11 cellular contexts compared by ENCODE assay signal in genomic region chr12:95224202-95225170, GRCh38. TPM values are rescaled to one million over a fixed set of nuclear protein-coding genes. Genes with fewer than 3 reads are reported as not detected.
DNase-seq lines count a peak whose midpoint lies in the region; ATAC-seq, FAIRE-seq and TF ChIP-seq lines count a peak whose summit lies in the region.
"Had no signal": no experiment of that assay in that cellular context is flagged by ENCODE, and none has a peak within 500 bp of the region (broad histone marks: within the 10 kb centered on the region; RNA-seq: fewer than 3 reads in every experiment).

No MANE protein-coding gene starts in this region.

- H3K27me3 ChIP-seq in tibial nerve, result no peaks in the 10 kb centered on the region

- no peak for ATAC-seq in GM19035 (IDR thresholded peaks at IDR 0.05; ENCODE audit: unreplicated experiment)
- ATAC-seq: Right ventricle myocardium inferior had no signal

- TF ChIP-seq POLR2A in GM12891 (IDR thresholded peaks at IDR 0.05; ENCODE audit: low read depth, low read length) (no peak), tibial nerve (IDR thresholded peaks at IDR 0.05) (no peak)

- no peaks in the 10 kb centered on the region for H3K9me3 ChIP-seq in tibial nerve

- TF ChIP-seq CTCF in fibroblast of pulmonary artery (IDR thresholded peaks at IDR 0.05; ENCODE audit: low read length, missing control alignments), result no peak
- no peak for TF ChIP-seq CTCF in tibial nerve (IDR thresholded peaks at IDR 0.05)

- H3K4me3 Mint-ChIP-seq in activated T-helper 1 cell treated with anti-CD3 and anti-CD28 coated beads, Interleukin-12 subunit alpha, Interleukin-12 subunit beta, Interleukin-2, Interleukin-4 antibody, amounts not matched to agents 30 ng/mL and 10 ng/mL and 1 ng/mL, durations not matched to agents 14 hours and 24 hours and 36 hours, result no peak overlapping the region

- peaks cover 26% of the 10 kb centered on the region for H3K4me1 Mint-ChIP-seq in activated T-helper 1 cell treated with anti-CD3 and anti-CD28 coated beads, Interleukin-12 subunit alpha, Interleukin-12 subunit beta, Interleukin-2, Interleukin-4 antibody, amounts not matched to agents 30 ng/mL and 10 ng/mL and 1 ng/mL, durations not matched to agents 14 hours and 24 hours and 36 hours (ENCODE audit: low read depth)

- DNase-seq in AG08395 (ENCODE audit: low spot score) (peak; percentile 61), GM12891 (ENCODE audit: insufficient read length, low spot score) (no peak), fibroblast of pulmonary artery (ENCODE audit: low read depth) (peak; percentile 53), OCI-M2 (lab: John Stamatoyannopoulos, UW; ENCODE audit: unreplicated experiment) (no peak), NCI-H2227 (lab: John Stamatoyannopoulos, UW; ENCODE audit: unreplicated experiment) (no peak), tibial nerve (ENCODE audit: low spot score in 2 of 2) (no peak)
- no peak for DNase-seq in activated T-helper 1 cell treated with anti-CD3 and anti-CD28 coated beads, Interleukin-12 subunit alpha, Interleukin-12 subunit beta, Interleukin-2, Interleukin-4 antibody, amounts not matched to agents 30 ng/mL and 10 ng/mL and 1 ng/mL, durations not matched to agents 14 hours and 24 hours and 36 hours (ENCODE audit: low spot score)
- DNase-seq: central memory CD4-positive, alpha-beta T cell; DMS 273 treated with DMSO at 0.1 percent for 48 hours had no signal

- WGBS in tibial nerve, 2 donors, result 91 to 94% methylated on average over 8 of the region's 8 CpGs

- intact Hi-C loops in activated T-helper 1 cell treated with anti-CD3 and anti-CD28 coated beads, Interleukin-12 subunit alpha, Interleukin-12 subunit beta, Interleukin-2, Interleukin-4 antibody, amounts not matched to agents 30 ng/mL and 10 ng/mL and 1 ng/mL, durations not matched to agents 14 hours and 24 hours and 36 hours (cut with micrococcal nuclease), result no loop called here

- H3K27ac ChIP-seq in tibial nerve, result no peak overlapping the region

- peak overlapping the region; percentile 7 for H3K27ac Mint-ChIP-seq in activated T-helper 1 cell treated with anti-CD3 and anti-CD28 coated beads, Interleukin-12 subunit alpha, Interleukin-12 subunit beta, Interleukin-2, Interleukin-4 antibody, amounts not matched to agents 30 ng/mL and 10 ng/mL and 1 ng/mL, durations not matched to agents 14 hours and 24 hours and 36 hours

- H3K4me3 ChIP-seq in fibroblast of pulmonary artery (replicated peaks; ENCODE audit: low read depth, low read length), result no peak overlapping the region
- H3K4me3 ChIP-seq in tibial nerve, result no peak overlapping the region

- no peaks in the 10 kb centered on the region for H3K27me3 Mint-ChIP-seq in activated T-helper 1 cell treated with anti-CD3 and anti-CD28 coated beads, Interleukin-12 subunit alpha, Interleukin-12 subunit beta, Interleukin-2, Interleukin-4 antibody, amounts not matched to agents 30 ng/mL and 10 ng/mL and 1 ng/mL, durations not matched to agents 14 hours and 24 hours and 36 hours (ENCODE audit: insufficient read depth)

- H3K9me3 Mint-ChIP-seq in activated T-helper 1 cell treated with anti-CD3 and anti-CD28 coated beads, Interleukin-12 subunit alpha, Interleukin-12 subunit beta, Interleukin-2, Interleukin-4 antibody, amounts not matched to agents 30 ng/mL and 10 ng/mL and 1 ng/mL, durations not matched to agents 14 hours and 24 hours and 36 hours, result no peaks in the 10 kb centered on the region

- peak; percentile 26 for FAIRE-seq in GM12891 (lab: Jason Lieb, UNC)

- peaks cover 0 to 62% (median 6%) of the 10 kb centered on the region in 4 donors for H3K4me1 ChIP-seq in tibial nerve

- H3K36me3 Mint-ChIP-seq in activated T-helper 1 cell treated with anti-CD3 and anti-CD28 coated beads, Interleukin-12 subunit alpha, Interleukin-12 subunit beta, Interleukin-2, Interleukin-4 antibody, amounts not matched to agents 30 ng/mL and 10 ng/mL and 1 ng/mL, durations not matched to agents 14 hours and 24 hours and 36 hours (ENCODE audit: low read depth), result peaks cover 19% of the 10 kb centered on the region

- peaks cover 0 to 13% (median 0%) of the 10 kb centered on the region in 3 donors for H3K36me3 ChIP-seq in tibial nerve

- no peak for TF ChIP-seq EP300 in tibial nerve (IDR thresholded peaks at IDR 0.05)

TF ChIP-seq in GM12891, 5 proteins besides CTCF, POLR2A, EP300 and RAD21:
- TF ChIP-seq PAX5 (IDR thresholded peaks at IDR 0.05; ENCODE audit: insufficient read depth, low read length, severe bottlenecking) (no peak), POLR2AphosphoS5 (IDR thresholded peaks at IDR 0.05; ENCODE audit: low read depth, low read length) (no peak), TAF1 (IDR thresholded peaks at IDR 0.05; ENCODE audit: low read depth, low read length) (no peak), POU2F2 (IDR thresholded peaks at IDR 0.05; ENCODE audit: low read depth, low read length) (no peak), SPI1 (IDR thresholded peaks at IDR 0.05; ENCODE audit: low read depth, low read length) (no peak)

RNA-seq across cellular contexts. Expression of gene VEZT, which starts 6.9 kb away (rescaled TPM):
- polyA plus RNA-seq in GM12891 (2012; ENCODE audit: low read depth, missing spikeins), result 37.4 TPM
- 58.1 and 64.7 TPM in 2 replicates for total RNA-seq in activated T-helper 1 cell treated with anti-CD3 and anti-CD28 coated beads, Interleukin-12 subunit alpha, Interleukin-12 subunit beta, Interleukin-2, Interleukin-4 antibody, amounts not matched to agents 30 ng/mL and 10 ng/mL and 1 ng/mL, durations not matched to agents 14 hours and 24 hours and 36 hours
- total RNA-seq in tibial nerve, result 100 to 1,000 TPM in 1 of 4 donors, 10 to 100 TPM in 3; 60.5 to 110 (median 73.5) TPM

RNA-seq across cellular contexts. Expression of gene FGD6, which starts 7.2 kb away (rescaled TPM):
- polyA plus RNA-seq in GM12891 (2012; ENCODE audit: low read depth, missing spikeins), result 2.9 TPM
- 0.64 and 0.86 TPM in 2 replicates for total RNA-seq in activated T-helper 1 cell treated with anti-CD3 and anti-CD28 coated beads, Interleukin-12 subunit alpha, Interleukin-12 subunit beta, Interleukin-2, Interleukin-4 antibody, amounts not matched to agents 30 ng/mL and 10 ng/mL and 1 ng/mL, durations not matched to agents 14 hours and 24 hours and 36 hours
- total RNA-seq in tibial nerve, result 10 to 100 TPM in 3 of 4 donors, 1 to 10 TPM in 1; 9.2 to 13.4 (median 11.7) TPM

Comparison
In these comparisons a context has a peak if more than half of its experiments do, and no peak if none do; other contexts are left out.
1. DNase-seq: peak in AG08395 (single experiment) and fibroblast of pulmonary artery (single experiment); none in GM12891 (single experiment), activated T-helper 1 cell treated with anti-CD3 and anti-CD28 coated beads, Interleukin-12 subunit alpha, Interleukin-12 subunit beta, Interleukin-2, Interleukin-4 antibody, amounts not matched to agents 30 ng/mL and 10 ng/mL and 1 ng/mL, durations not matched to agents 14 hours and 24 hours and 36 hours (single experiment), OCI-M2 (single experiment), NCI-H2227 (single experiment) and tibial nerve (0 of 2).